8 cellular contexts compared by ENCODE assay signal in the genomic region with DNA sequence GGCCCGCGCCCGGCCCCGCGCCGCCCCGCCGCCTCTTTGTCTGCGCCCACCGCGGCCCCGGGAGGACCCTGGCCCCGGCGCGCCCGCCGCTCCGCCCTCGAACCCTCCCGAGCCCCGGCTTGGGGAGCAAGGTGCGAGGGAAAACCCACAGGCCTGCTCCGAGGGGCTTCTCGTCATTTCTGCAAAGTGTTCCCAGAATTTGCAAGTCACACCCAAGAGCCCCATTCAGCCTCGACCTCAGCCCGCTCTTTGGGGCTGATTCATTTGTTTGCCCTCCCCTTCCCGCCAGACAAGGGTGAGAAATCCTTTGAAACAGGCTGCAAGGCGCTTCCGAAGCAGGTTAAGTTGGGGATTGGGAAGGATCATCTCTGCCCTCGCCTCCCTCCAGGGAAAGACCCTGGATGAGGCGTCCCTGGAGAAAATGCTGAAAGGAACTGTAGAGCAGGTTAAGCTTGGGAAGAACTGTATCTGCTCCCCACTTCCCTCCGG. TPM values are rescaled to one million over a fixed set of nuclear protein-coding genes. Genes with fewer than 3 reads are reported as not detected.
DNase-seq lines count a peak whose midpoint lies in the region; ATAC-seq and TF ChIP-seq lines count a peak whose summit lies in the region.

No MANE protein-coding gene starts in this region.

- H3K27ac ChIP-seq in HUES6 (ENCODE audit: low read depth, low read length) (peak overlapping the region; percentile 66; the same call in 1 of the 2 replicates), coronary artery (peak overlapping the region; percentile 72 to 100), mesenchymal stem cell (ENCODE audit: low read length, poor library complexity, severe bottlenecking) (peak overlapping the region; percentile 70)

- WGBS in mesenchymal stem cell = under 1% methylated on average over 32 of the region's 32 CpGs

- H3K36me3 ChIP-seq in HUES6 (ENCODE audit: control insufficient read depth, insufficient read depth, low read length) (no peaks in the 10 kb centered on the region), mesenchymal stem cell (ENCODE audit: control insufficient read depth in 1 of 2, insufficient read depth in 2 of 2, low read depth in 1 of 2, low read length in 2 of 2) (no peaks in the 10 kb centered on the region)

- H3K9me3 Mint-ChIP-seq in stimulated activated memory B cell treated with anti-CD40 and anti-IgM and Interleukin-4, amounts not matched to agents 10 μg/mL and 1 μg/mL and 100 μg/mL, for 72 hours = no peaks in the 10 kb centered on the region

- H2AFZ ChIP-seq in mesenchymal stem cell (ENCODE audit: low read depth, low read length) = peak overlapping the region; percentile 48

- peak overlapping the region; percentile 90 for H3K4me2 ChIP-seq in mesenchymal stem cell (ENCODE audit: low read length, poor library complexity, severe bottlenecking)

- H3K14ac ChIP-seq in mesenchymal stem cell (ENCODE audit: low read length in 2 of 2) = peak overlapping the region in 1 of 2 experiments; percentile 70

- peak overlapping the region; percentile 52 for H2BK120ac ChIP-seq in mesenchymal stem cell (ENCODE audit: low read depth, low read length)

- H4K8ac ChIP-seq in mesenchymal stem cell (ENCODE audit: low read length) = peak overlapping the region; percentile 62

- H3K27me3 Mint-ChIP-seq in stimulated activated memory B cell treated with anti-CD40 and anti-IgM and Interleukin-4, amounts not matched to agents 10 μg/mL and 1 μg/mL and 100 μg/mL, for 72 hours = no peaks in the 10 kb centered on the region

- H3K9me3 ChIP-seq in HUES6 (ENCODE audit: control insufficient read depth, insufficient read depth, low read depth, low read length) = no peaks in the 10 kb centered on the region
- H3K9me3 ChIP-seq in mesenchymal stem cell (ENCODE audit: control insufficient read depth, low read length) = no peaks in the 10 kb centered on the region

- H2BK12ac ChIP-seq in mesenchymal stem cell (ENCODE audit: low read length in 2 of 2) = peak overlapping the region in 1 of 2 experiments; percentile 82

- H3K9ac ChIP-seq in HUES6 (ENCODE audit: low read length) (peak overlapping the region; percentile 94), mesenchymal stem cell (ENCODE audit: low read length) (peak overlapping the region; percentile 90)

- H2AK5ac ChIP-seq in mesenchymal stem cell (ENCODE audit: low read length, severe bottlenecking) = no peak overlapping the region

- H3K4me3 Mint-ChIP-seq in stimulated activated memory B cell treated with anti-CD40 and anti-IgM and Interleukin-4, amounts not matched to agents 10 μg/mL and 1 μg/mL and 100 μg/mL, for 72 hours = peak overlapping the region; percentile 84

- H2BK5ac ChIP-seq in mesenchymal stem cell (ENCODE audit: low read depth, low read length, poor library complexity, severe bottlenecking) = peak overlapping the region; percentile 33

- H3K27me3 ChIP-seq in HUES6 (ENCODE audit: control insufficient read depth, insufficient read depth, low read length) (no peaks in the 10 kb centered on the region), mesenchymal stem cell (ENCODE audit: control insufficient read depth in 1 of 2, insufficient read depth in 1 of 2, low read length in 2 of 2) (no peaks in the 10 kb centered on the region)

- TF ChIP-seq CTCF in GM12865 (IDR thresholded peaks at IDR 0.05; ENCODE audit: insufficient read depth, low read depth, low read length, missing control alignments) (no peak), coronary artery (IDR thresholded peaks at IDR 0.05) (no peak)

- H3K18ac ChIP-seq in mesenchymal stem cell (ENCODE audit: low read depth in 1 of 2, low read length in 2 of 2) = peak overlapping the region; percentile 67 to 90

- H3K79me1 ChIP-seq in mesenchymal stem cell (replicated peaks; ENCODE audit: low read length, poor library complexity, severe bottlenecking) = peaks cover 7% of the 10 kb centered on the region

- H4K91ac ChIP-seq in mesenchymal stem cell (ENCODE audit: low read length) = peak overlapping the region; percentile 74

- ATAC-seq in stimulated activated memory B cell treated with anti-CD40 and anti-IgM and Interleukin-4, amounts not matched to agents 10 μg/mL and 1 μg/mL and 100 μg/mL, for 72 hours = peak; percentile 2
- ATAC-seq in GM19351 (IDR thresholded peaks at IDR 0.05; ENCODE audit: unreplicated experiment) = no peak

- peaks cover 3% of the 10 kb centered on the region for H3K36me3 Mint-ChIP-seq in stimulated activated memory B cell treated with anti-CD40 and anti-IgM and Interleukin-4, amounts not matched to agents 10 μg/mL and 1 μg/mL and 100 μg/mL, for 72 hours

- peak overlapping the region; percentile 48 for H3K27ac Mint-ChIP-seq in stimulated activated memory B cell treated with anti-CD40 and anti-IgM and Interleukin-4, amounts not matched to agents 10 μg/mL and 1 μg/mL and 100 μg/mL, for 72 hours

- peaks cover 11% of the 10 kb centered on the region for H3K4me1 ChIP-seq in HUES6 (ENCODE audit: control insufficient read depth, insufficient read depth, low read length)
- peaks cover 15% of the 10 kb centered on the region for H3K4me1 ChIP-seq in mesenchymal stem cell (ENCODE audit: control insufficient read depth, insufficient read depth, low read depth, low read length)

- DNase-seq in GM12865 (ENCODE audit: low read depth) (peak; percentile 34), UCSD-AML1 (lab: John Stamatoyannopoulos, UW; ENCODE audit: unreplicated experiment) (peak; percentile 32), coronary artery (ENCODE audit: low spot score) (no peak), mesenchymal stem cell (peak; percentile 70), ureter (ENCODE audit: low spot score) (no peak)

- H3K4me1 Mint-ChIP-seq in stimulated activated memory B cell treated with anti-CD40 and anti-IgM and Interleukin-4, amounts not matched to agents 10 μg/mL and 1 μg/mL and 100 μg/mL, for 72 hours = peaks cover 52% of the 10 kb centered on the region

- H3K4me3 ChIP-seq in GM12865 (ENCODE audit: low read depth, low read length) (peak overlapping the region; percentile 37), HUES6 (ENCODE audit: low read depth, low read length) (peak overlapping the region; percentile 76), coronary artery (peak overlapping the region; percentile 95), mesenchymal stem cell (ENCODE audit: insufficient read depth in 1 of 2, low read depth in 1 of 2, low read length in 2 of 2) (peak overlapping the region; percentile 77 to 81)

- H3K23ac ChIP-seq in mesenchymal stem cell (ENCODE audit: low read length in 2 of 2) = peak overlapping the region in 1 of 2 experiments; percentile 10

- H2BK15ac ChIP-seq in mesenchymal stem cell (ENCODE audit: low read depth, poor library complexity, severe bottlenecking) = peak overlapping the region; percentile 4

- peak overlapping the region; percentile 42 to 63 for H3K4ac ChIP-seq in mesenchymal stem cell (ENCODE audit: low read depth in 1 of 2, low read length in 2 of 2)

RNA-seq across cellular contexts. Expression of gene CLIP1, which starts 0.3 kb away (rescaled TPM):
- polyA plus RNA-seq in mesenchymal stem cell (2013, experiment 1 of 2) = 49.0 TPM
- 49.6 TPM for polyA plus RNA-seq in mesenchymal stem cell (2013, experiment 2 of 2)
- 110 TPM for total RNA-seq in ureter

Comparison
In these comparisons a context has a peak if more than half of its experiments do, and no peak if none do; other contexts are left out.
1. DNase-seq: peak in GM12865 (single experiment), UCSD-AML1 (single experiment) and mesenchymal stem cell (single experiment); none in coronary artery (single experiment) and ureter (single experiment).
2. H3K4me3 ChIP-seq: peak in every context shown above with its lines; median percentile 95 in coronary artery; 79 in mesenchymal stem cell; 76 in HUES6; 37 in GM12865.
3. Peak in every context shown above with its lines, with median percentiles within 50 percentile points of each other: H3K27ac ChIP-seq.